ENCODE assay signal across 22 cellular contexts in genomic region chr1:244614113-244614836, GRCh38. TPM values are rescaled to one million over a fixed set of nuclear protein-coding genes. Genes with fewer than 3 reads are reported as not detected.
DNase-seq lines count a peak whose midpoint lies in the region; ATAC-seq and TF ChIP-seq lines count a peak whose summit lies in the region.
"Had no signal": no experiment of that assay in that cellular context is flagged by ENCODE, and none has a peak within 500 bp of the region (broad histone marks: within the 10 kb centered on the region; RNA-seq: fewer than 3 reads in every experiment).

No MANE protein-coding gene starts in this region.

- H3K9me3 Mint-ChIP-seq in CD4-positive, alpha-beta T cell, result no peaks in the 10 kb centered on the region
- H3K9me3 Mint-ChIP-seq: central memory CD8-positive, alpha-beta T cell; T-cell had no signal

- H3K36me3 ChIP-seq in right atrium auricular region (no peaks in the 10 kb centered on the region), mucosa of descending colon (ENCODE audit: low read depth) (no peaks in the 10 kb centered on the region), upper lobe of right lung (no peaks in the 10 kb centered on the region)
- H3K36me3 ChIP-seq: BLaER1 treated with 17β-estradiol and CSF1 and Interleukin-3, amounts not matched to agents 10 nM and 100 nM had no signal

- H3K27ac ChIP-seq in right cardiac atrium (ENCODE audit: low read length) (no peak overlapping the region), right atrium auricular region (no peak overlapping the region), upper lobe of right lung (peak overlapping the region; percentile 75)
- no peak overlapping the region for H3K27ac ChIP-seq in CD4-positive, alpha-beta T cell (ENCODE audit: low read depth, low read length)
- H3K27ac ChIP-seq: BLaER1 treated with 17β-estradiol and CSF1 and Interleukin-3, amounts not matched to agents 10 nM and 100 nM; parathyroid adenoma; skin epidermis had no signal

- H3K4me3 Mint-ChIP-seq in CD4-positive, alpha-beta T cell, result no peak overlapping the region
- H3K4me3 Mint-ChIP-seq: central memory CD8-positive, alpha-beta T cell; T-cell had no signal

- no peak for TF ChIP-seq CTCF in right atrium auricular region (IDR thresholded peaks at IDR 0.05)
- TF ChIP-seq CTCF in epithelial cell of esophagus (IDR thresholded peaks at IDR 0.05; ENCODE audit: insufficient read depth, low read depth, low read length, missing control alignments), result no peak
- TF ChIP-seq CTCF in mucosa of descending colon (IDR thresholded peaks at IDR 0.05), result no peak
- no peak for TF ChIP-seq CTCF in upper lobe of right lung (IDR thresholded peaks at IDR 0.05)
- no peak for TF ChIP-seq CTCF in omental fat pad (IDR thresholded peaks at IDR 0.05)
- no peak for TF ChIP-seq CTCF in CD4-positive, alpha-beta T cell (IDR thresholded peaks at IDR 0.05)

- no peak overlapping the region for H3K4me3 ChIP-seq in right cardiac atrium (ENCODE audit: low read length)
- H3K4me3 ChIP-seq in right atrium auricular region, result no peak overlapping the region
- H3K4me3 ChIP-seq in epithelial cell of esophagus (ENCODE audit: low read length), result no peak overlapping the region
- H3K4me3 ChIP-seq in mucosa of descending colon, result no peak overlapping the region
- no peak overlapping the region for H3K4me3 ChIP-seq in upper lobe of right lung
- H3K4me3 ChIP-seq: BLaER1 treated with 17β-estradiol and CSF1 and Interleukin-3, amounts not matched to agents 10 nM and 100 nM; skin epidermis had no signal

- POLR2A ChIA-PET in CD4-positive, alpha-beta T cell (lab: Charles Lee), result no interaction called here

- H3K27ac Mint-ChIP-seq in CD4-positive, alpha-beta T cell, result no peak overlapping the region
- H3K27ac Mint-ChIP-seq: T-cell had no signal

- no peak for TF ChIP-seq POLR2A in GM18505 (IDR thresholded peaks at IDR 0.05; ENCODE audit: borderline replicate concordance, extremely low read depth, insufficient read depth, insufficient read length)

- 74% methylated on average over 9 of the region's 9 CpGs for WGBS in right cardiac atrium

- H3K36me3 Mint-ChIP-seq in CD4-positive, alpha-beta T cell (ENCODE audit: low read depth), result no peaks in the 10 kb centered on the region
- H3K36me3 Mint-ChIP-seq: T-cell had no signal

- DNase-seq in right cardiac atrium (peak in 2 of 3 donors; percentile 23 to 54), right atrium auricular region (ENCODE audit: low spot score) (no peak), epithelial cell of esophagus (ENCODE audit: low read depth) (peak; percentile 59), mucosa of descending colon (peak in 1 of 3 donors; percentile 7), upper lobe of right lung (peak; percentile 78), omental fat pad (ENCODE audit: low spot score) (no peak)
- no peak for DNase-seq in CD4-positive, alpha-beta T cell
- DNase-seq: activated CD4-positive, alpha-beta T cell treated with anti-CD3 and anti-CD28 coated beads, Interleukin-2, amount 50 U/mL, for 48 hours; activated T-cell treated with anti-CD3 and anti-CD28 coated beads for 4 hours; amniotic stem cell; DMS153; left ventricle myocardium superior; NCI-H1694; NCI-H446 treated with DMSO at 0.1 percent for 48 hours; Right ventricle myocardium superior; T-cell had no signal

- no peaks in the 10 kb centered on the region for H3K4me1 Mint-ChIP-seq in CD4-positive, alpha-beta T cell (ENCODE audit: low read depth)
- H3K4me1 Mint-ChIP-seq: central memory CD8-positive, alpha-beta T cell; T-cell had no signal

- CTCF ChIA-PET in CD4-positive, alpha-beta T cell (lab: Charles Lee), result interaction anchor here (1.2 kb wide), 1 partner anchor 11 kb away, joined by 4 read pairs; no protein-coding TSS in a partner anchor

- intact Hi-C loops in right cardiac atrium (cut with DNase I), result loop anchor here in 1 of 4 donors (10.0 kb wide), 1 partner anchor 431 kb away; no protein-coding TSS in a partner anchor
- intact Hi-C loops in mucosa of descending colon (cut with DNase I, micrococcal nuclease), result no loop called here
- intact Hi-C loops in upper lobe of right lung (cut with DNase I), result no loop called here
- intact Hi-C loops in CD4-positive, alpha-beta T cell (cut with DNase I, micrococcal nuclease), result no loop called here

- no peak for ATAC-seq in right cardiac atrium
- peak; percentile 66 for ATAC-seq in mucosa of descending colon
- ATAC-seq in upper lobe of right lung, result peak; percentile 91
- ATAC-seq in omental fat pad (ENCODE audit: low FRiP score), result no peak
- no peak for ATAC-seq in CD4-positive, alpha-beta T cell (ENCODE audit: poor library complexity)
- ATAC-seq in GM18505 (IDR thresholded peaks at IDR 0.05; ENCODE audit: unreplicated experiment), result no peak
- ATAC-seq: HCT116, left ventricle myocardium superior, T-cell had no signal

- H3K9me3 ChIP-seq in right cardiac atrium (ENCODE audit: control insufficient read depth, low read length), result no peaks in the 10 kb centered on the region
- H3K9me3 ChIP-seq in right atrium auricular region, result no peaks in the 10 kb centered on the region
- no peaks in the 10 kb centered on the region for H3K9me3 ChIP-seq in mucosa of descending colon
- no peaks in the 10 kb centered on the region for H3K9me3 ChIP-seq in upper lobe of right lung
- no peaks in the 10 kb centered on the region for H3K9me3 ChIP-seq in CD4-positive, alpha-beta T cell (ENCODE audit: control insufficient read depth, low read length)
- H3K9me3 ChIP-seq: BLaER1 treated with 17β-estradiol and CSF1 and Interleukin-3, amounts not matched to agents 10 nM and 100 nM had no signal

- no peaks in the 10 kb centered on the region for H3K27me3 Mint-ChIP-seq in CD4-positive, alpha-beta T cell
- H3K27me3 Mint-ChIP-seq: central memory CD8-positive, alpha-beta T cell; T-cell had no signal

- H3K27me3 ChIP-seq in right cardiac atrium (ENCODE audit: control insufficient read depth, insufficient read depth), result no peaks in the 10 kb centered on the region
- H3K27me3 ChIP-seq in right atrium auricular region, result no peaks in the 10 kb centered on the region
- H3K27me3 ChIP-seq in upper lobe of right lung, result no peaks in the 10 kb centered on the region
- H3K27me3 ChIP-seq in CD4-positive, alpha-beta T cell (ENCODE audit: control insufficient read depth, insufficient read depth, low read length), result no peaks in the 10 kb centered on the region
- H3K27me3 ChIP-seq: BLaER1 treated with 17β-estradiol and CSF1 and Interleukin-3, amounts not matched to agents 10 nM and 100 nM had no signal

- H3K4me1 ChIP-seq in right cardiac atrium (ENCODE audit: control insufficient read depth, insufficient read depth, low read length), result no peaks in the 10 kb centered on the region
- no peaks in the 10 kb centered on the region for H3K4me1 ChIP-seq in right atrium auricular region
- no peaks in the 10 kb centered on the region for H3K4me1 ChIP-seq in mucosa of descending colon (ENCODE audit: low read depth)
- peaks cover 4% of the 10 kb centered on the region for H3K4me1 ChIP-seq in upper lobe of right lung
- H3K4me1 ChIP-seq: BLaER1 treated with 17β-estradiol and CSF1 and Interleukin-3, amounts not matched to agents 10 nM and 100 nM; parathyroid adenoma had no signal

RNA-seq across cellular contexts. Expression of gene DESI2, which starts 38.7 kb away (rescaled TPM):
- total RNA-seq in right cardiac atrium (10 to 100 TPM; 23.7 to 27.0 (median 24.6) TPM), right atrium auricular region (10 to 100 TPM; 26.8 to 29.1 TPM), mucosa of descending colon (10 to 100 TPM; 26.9 to 30.6 (median 29.7) TPM), upper lobe of right lung (53.1 TPM), omental fat pad (10 to 100 TPM; 33.4 to 47.6 (median 35.4) TPM)
- polyA plus RNA-seq in right cardiac atrium, result 12.1 TPM
- total RNA-seq in CD4-positive, alpha-beta T cell, result 10 to 100 TPM; 12.9 to 13.7 TPM

Comparison
In these comparisons a context has a peak if more than half of its experiments do, and no peak if none do; other contexts are left out.
1. DNase-seq: peak in right cardiac atrium (2 of 3), epithelial cell of esophagus (single experiment) and upper lobe of right lung (single experiment); none in right atrium auricular region (single experiment), omental fat pad (single experiment) and CD4-positive, alpha-beta T cell (0 of 10).
2. ATAC-seq: peak in mucosa of descending colon (single experiment) and upper lobe of right lung (single experiment); none in right cardiac atrium (0 of 2), omental fat pad (single experiment), CD4-positive, alpha-beta T cell (single experiment) and GM18505 (single experiment).